In genomic region chr2:236875906-236876505, GRCh38 we compare ENCODE assay signal across 12 cellular contexts.
DNase-seq lines count a peak whose midpoint lies in the region; ATAC-seq and TF ChIP-seq lines count a peak whose summit lies in the region.
"Had no signal": no experiment of that assay in that cellular context is flagged by ENCODE, and none has a peak within 500 bp of the region (broad histone marks: within the 10 kb centered on the region; RNA-seq: fewer than 3 reads in every experiment).

No MANE protein-coding gene starts in this region.

- no peaks in the 10 kb centered on the region for H3F3A ChIP-seq in SK-N-SH (replicated peaks; ENCODE audit: insufficient read depth)

- H3K27ac ChIP-seq in mammary epithelial cell (ENCODE audit: insufficient read depth, low read depth, low read length) = no peak overlapping the region
- no peak overlapping the region for H3K27ac ChIP-seq in left lung
- H3K27ac ChIP-seq in subcutaneous abdominal adipose tissue (ENCODE audit: low read depth, low read length) = peak overlapping the region; percentile 13
- H3K27ac ChIP-seq in SK-N-SH (ENCODE audit: low read depth in 2 of 2, low read length in 1 of 2) = no peak overlapping the region
- H3K27ac ChIP-seq: PC-9 had no signal

- CTCF ChIA-PET in mammary epithelial cell (lab: Charles Lee; ENCODE audit: low non-redundant PET) (no interaction called here), SK-N-SH (lab: Yijun Ruan, JAX) (interaction anchor here (1.1 to 1.3 kb wide), 2 partner anchors 13 to 363 kb away, joined by 3 read pairs; no protein-coding TSS in a partner anchor)

- H4K20me1 ChIP-seq in mammary epithelial cell (ENCODE audit: insufficient read depth, low read length) (no peaks in the 10 kb centered on the region), SK-N-SH (ENCODE audit: insufficient read depth) (no peaks in the 10 kb centered on the region)

- no peaks in the 10 kb centered on the region for H3K27me3 ChIP-seq in mammary epithelial cell (ENCODE audit: insufficient read depth, low read length)
- peaks cover 5 to 49% of the 10 kb centered on the region in 2 donors for H3K27me3 ChIP-seq in left lung
- H3K27me3 ChIP-seq in subcutaneous abdominal adipose tissue (ENCODE audit: control insufficient read depth in 5 of 5, insufficient read depth in 4 of 5, low read length in 5 of 5) = no peaks in the 10 kb centered on the region
- H3K27me3 ChIP-seq in SK-N-SH (ENCODE audit: insufficient read depth) = no peaks in the 10 kb centered on the region

- H3K36me3 ChIP-seq in mammary epithelial cell (ENCODE audit: insufficient read depth, low read length) (no peaks in the 10 kb centered on the region), left lung (no peaks in the 10 kb centered on the region), subcutaneous abdominal adipose tissue (ENCODE audit: control insufficient read depth in 5 of 5, insufficient read depth in 5 of 5, low read length in 5 of 5) (no peaks in the 10 kb centered on the region), SK-N-SH (replicated peaks in 1 of 2; ENCODE audit: control insufficient read depth in 1 of 2, insufficient read depth in 2 of 2, low read length in 1 of 2) (no peaks in the 10 kb centered on the region)

- H3K79me2 ChIP-seq in mammary epithelial cell (ENCODE audit: insufficient read depth, low read length) (no peaks in the 10 kb centered on the region), SK-N-SH (ENCODE audit: insufficient read depth) (no peaks in the 10 kb centered on the region)

- POLR2A ChIA-PET in SK-N-SH (lab: Yijun Ruan, JAX) = no interaction called here

- in situ Hi-C loops in mammary epithelial cell (cut with MboI; ENCODE audit: low sequenced_read_pairs in 2 of 2) = no loop called here

- peak; percentile 10 for ATAC-seq in left lung
- no peak for ATAC-seq in GM19463 (IDR thresholded peaks at IDR 0.05; ENCODE audit: unreplicated experiment)

- no peak for TF ChIP-seq EP300 in SK-N-SH (IDR thresholded peaks at IDR 0.05; ENCODE audit: borderline replicate concordance in 1 of 2, low read depth in 1 of 2, low read length in 1 of 2)

- TF ChIP-seq CTCF in mammary epithelial cell (conservative IDR thresholded peaks at IDR 0.05 in 1 of 2, IDR thresholded peaks at IDR 0.05 in 1 of 2; ENCODE audit: extremely low read depth in 1 of 2, insufficient read depth in 1 of 2, low read depth in 1 of 2, low read length in 2 of 2) = no peak
- no peak for TF ChIP-seq CTCF in left lung (IDR thresholded peaks at IDR 0.05)
- TF ChIP-seq CTCF in SK-N-SH (IDR thresholded peaks at IDR 0.05) = no peak

- dilution Hi-C loops in mammary epithelial cell (cut with HindIII; ENCODE audit: low sequenced_read_pairs) = no loop called here

- H3K9me3 ChIP-seq in mammary epithelial cell (replicated peaks; ENCODE audit: insufficient read depth, low read length) = no peaks in the 10 kb centered on the region
- no peaks in the 10 kb centered on the region for H3K9me3 ChIP-seq in left lung
- no peaks in the 10 kb centered on the region for H3K9me3 ChIP-seq in subcutaneous abdominal adipose tissue (ENCODE audit: control insufficient read depth in 5 of 5, low read length in 5 of 5)
- H3K9me3 ChIP-seq in SK-N-SH = no peaks in the 10 kb centered on the region

- H3K9ac ChIP-seq in mammary epithelial cell (ENCODE audit: insufficient read depth, low read length) (no peak overlapping the region), subcutaneous abdominal adipose tissue (ENCODE audit: low read length in 5 of 5) (no peak overlapping the region), SK-N-SH (no peak overlapping the region)

- H3K4me1 ChIP-seq in mammary epithelial cell (ENCODE audit: insufficient read depth, low read length) = peaks cover 39% of the 10 kb centered on the region
- peaks cover 0 to 21% of the 10 kb centered on the region in 2 donors for H3K4me1 ChIP-seq in left lung
- peaks cover 0 to 17% (median 8%) of the 10 kb centered on the region in 5 donors for H3K4me1 ChIP-seq in subcutaneous abdominal adipose tissue (ENCODE audit: control insufficient read depth in 5 of 5, insufficient read depth in 5 of 5, low read length in 5 of 5)
- no peaks in the 10 kb centered on the region; a peak in 1 of 4 replicates for H3K4me1 ChIP-seq in SK-N-SH (ENCODE audit: control insufficient read depth in 1 of 2, insufficient read depth in 2 of 2, low read depth in 1 of 2, low read length in 1 of 2)

- TF ChIP-seq RAD21 in SK-N-SH (IDR thresholded peaks at IDR 0.05; ENCODE audit: low read length) = no peak

- no peaks in the 10 kb centered on the region for H3K9me2 ChIP-seq in SK-N-SH

- no TSS peak for BruUV-seq in mammary epithelial cell (replicated peaks; lab: Mats Ljungman, UMichigan)

- 74% methylated on average over 15 of the region's 16 CpGs for WGBS in mammary epithelial cell (ENCODE audit: low coverage, missing lambda C conversion rate)
- 52% methylated on average over 11 of the region's 16 CpGs for WGBS in SK-N-SH (ENCODE audit: low lambda C conversion rate)

- intact Hi-C loops in mammary epithelial cell (cut with micrococcal nuclease) (no loop called here), left lung (cut with DNase I) (no loop called here)

- peak overlapping the region; percentile 6 for H3K4me2 ChIP-seq in mammary epithelial cell (ENCODE audit: insufficient read depth, low read depth, low read length)
- H3K4me2 ChIP-seq in SK-N-SH = no peak overlapping the region

- H3K4me3 ChIP-seq in mammary epithelial cell (replicated peaks in 1 of 3; ENCODE audit: insufficient read depth in 1 of 3, low read depth in 2 of 3, low read length in 3 of 3) = no peak overlapping the region
- H3K4me3 ChIP-seq in left lung = no peak overlapping the region
- peak overlapping the region in 1 of 5 donors; percentile 9 for H3K4me3 ChIP-seq in subcutaneous abdominal adipose tissue (ENCODE audit: low read depth in 1 of 5, low read length in 5 of 5)
- H3K4me3 ChIP-seq in SK-N-SH (ENCODE audit: low read depth in 2 of 2, low read length in 1 of 2) = no peak overlapping the region
- H3K4me3 ChIP-seq: PC-9 had no signal

- DNase-seq in DMS79 treated with DMSO at 0.1 percent for 48 hours (lab: John Stamatoyannopoulos, UW) (peak; percentile 34), DMS79 (lab: John Stamatoyannopoulos, UW) (no peak), mammary epithelial cell (no peak), left lung (no peak), NCI-H1436 treated with DMSO at 0.1 percent for 48 hours (lab: John Stamatoyannopoulos, UW) (no peak), SK-N-SH (no peak)
- DNase-seq: activated T-cell treated with anti-CD3 and anti-CD28 coated beads, Interleukin-2, amount 50 U/mL, for 48 hours; caudate nucleus; foreskin melanocyte; PC-9 had no signal

- H2AFZ ChIP-seq in mammary epithelial cell (ENCODE audit: low read depth, low read length) (peak overlapping the region; percentile 35), SK-N-SH (ENCODE audit: low read depth) (no peak overlapping the region)
- H2AFZ ChIP-seq: PC-9 had no signal

TF ChIP-seq in SK-N-SH, 30 proteins besides CTCF, POLR2A, EP300 and RAD21 (continues in another document):
- no peak for TF ChIP-seq MXI1 (IDR thresholded peaks at IDR 0.05; ENCODE audit: low read depth, low read length)
- TF ChIP-seq ZBTB33 (IDR thresholded peaks at IDR 0.05; ENCODE audit: borderline replicate concordance, low read depth) = no peak
- TF ChIP-seq, protein P1, sequence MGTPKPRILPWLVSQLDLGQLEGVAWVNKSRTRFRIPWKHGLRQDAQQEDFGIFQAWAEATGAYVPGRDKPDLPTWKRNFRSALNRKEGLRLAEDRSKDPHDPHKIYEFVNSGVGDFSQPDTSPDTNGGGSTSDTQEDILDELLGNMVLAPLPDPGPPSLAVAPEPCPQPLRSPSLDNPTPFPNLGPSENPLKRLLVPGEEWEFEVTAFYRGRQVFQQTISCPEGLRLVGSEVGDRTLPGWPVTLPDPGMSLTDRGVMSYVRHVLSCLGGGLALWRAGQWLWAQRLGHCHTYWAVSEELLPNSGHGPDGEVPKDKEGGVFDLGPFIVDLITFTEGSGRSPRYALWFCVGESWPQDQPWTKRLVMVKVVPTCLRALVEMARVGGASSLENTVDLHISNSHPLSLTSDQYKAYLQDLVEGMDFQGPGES (IDR thresholded peaks at IDR 0.05; ENCODE audit: low read depth, low read length) = no peak
- no peak for TF ChIP-seq USF1 (IDR thresholded peaks at IDR 0.05; ENCODE audit: borderline replicate concordance, low read depth)
- TF ChIP-seq SIN3A (IDR thresholded peaks at IDR 0.05; ENCODE audit: borderline replicate concordance, low read depth, low read length) = no peak
- no peak for TF ChIP-seq CHD2 (IDR thresholded peaks at IDR 0.05; ENCODE audit: low read length, partially characterized antibody)
- TF ChIP-seq JUND (IDR thresholded peaks at IDR 0.05) = no peak
- no peak for TF ChIP-seq TAF1 (IDR thresholded peaks at IDR 0.05; ENCODE audit: borderline replicate concordance, low read depth, low read length)
- no peak for TF ChIP-seq TCF12 (IDR thresholded peaks at IDR 0.05)
- no peak for TF ChIP-seq TEAD4 (IDR thresholded peaks at IDR 0.05; ENCODE audit: borderline replicate concordance, insufficient read depth)
- TF ChIP-seq, protein P2, sequence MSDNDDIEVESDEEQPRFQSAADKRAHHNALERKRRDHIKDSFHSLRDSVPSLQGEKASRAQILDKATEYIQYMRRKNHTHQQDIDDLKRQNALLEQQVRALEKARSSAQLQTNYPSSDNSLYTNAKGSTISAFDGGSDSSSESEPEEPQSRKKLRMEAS (IDR thresholded peaks at IDR 0.05; ENCODE audit: low read depth) = no peak
- TF ChIP-seq RXRA (IDR thresholded peaks at IDR 0.05; ENCODE audit: borderline replicate concordance, low read depth) = no peak
- no peak for TF ChIP-seq POLR2AphosphoS5 (IDR thresholded peaks at IDR 0.05; ENCODE audit: low read depth, low read length)
